ENCODE assay signal across 16 cellular contexts in the genomic region with DNA sequence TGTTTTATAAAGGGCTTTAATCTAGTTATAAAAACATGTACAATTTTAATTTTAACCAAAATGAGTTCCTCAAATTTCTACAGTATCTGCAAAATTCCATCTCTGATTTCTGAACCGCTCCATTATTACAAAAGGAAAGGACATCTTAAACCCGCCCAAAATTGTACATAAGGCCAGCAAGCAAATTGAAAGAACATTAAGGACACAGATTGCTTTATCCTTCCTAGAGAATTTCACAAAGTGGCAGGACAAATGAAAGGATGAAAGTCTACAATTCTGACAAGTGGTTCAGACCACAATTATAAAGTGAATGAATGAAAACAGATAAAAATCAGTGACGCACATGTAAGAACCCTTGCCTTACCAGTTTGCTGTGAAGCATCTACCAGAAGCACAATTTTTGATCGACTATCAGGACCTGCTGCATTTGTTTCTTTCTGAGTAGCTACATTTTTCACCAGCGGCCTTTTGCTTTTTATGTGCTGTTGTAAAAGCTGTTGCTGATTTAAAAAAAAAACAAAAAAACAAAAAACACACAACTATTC. TPM values are rescaled to one million over a fixed set of nuclear protein-coding genes. Genes with fewer than 3 reads are reported as not detected.
DNase-seq lines count a peak whose midpoint lies in the region; ATAC-seq, FAIRE-seq and TF ChIP-seq lines count a peak whose summit lies in the region.
"Had no signal": no experiment of that assay in that cellular context is flagged by ENCODE, and none has a peak within 500 bp of the region (broad histone marks: within the 10 kb centered on the region; RNA-seq: fewer than 3 reads in every experiment).

No MANE protein-coding gene starts in this region.

- intact Hi-C loops in activated CD4-positive, alpha-beta T cell treated with anti-CD3 and anti-CD28 coated beads, Interleukin-2, amount 10 ng/mL, durations not matched to agents 24 days and 14 days (cut with micrococcal nuclease): no loop called here

- no peaks in the 10 kb centered on the region for H3K9me3 ChIP-seq in astrocyte (ENCODE audit: insufficient read depth, low read depth, low read length)

- H3K4me2 ChIP-seq in astrocyte (ENCODE audit: low read length): no peak overlapping the region

- ATAC-seq in HG03520 (IDR thresholded peaks at IDR 0.05; ENCODE audit: unreplicated experiment): no peak
- ATAC-seq: CD8-positive, alpha-beta T cell; HCT116 had no signal

- H3K36me3 Mint-ChIP-seq in activated CD4-positive, alpha-beta T cell treated with anti-CD3 and anti-CD28 coated beads, Interleukin-2, amount 10 ng/mL, durations not matched to agents 24 days and 14 days (ENCODE audit: low read depth): peaks cover 36% of the 10 kb centered on the region
- peaks cover 8% of the 10 kb centered on the region for H3K36me3 Mint-ChIP-seq in astrocyte (ENCODE audit: low read depth, unreplicated experiment)

- H3K27me3 Mint-ChIP-seq in activated CD4-positive, alpha-beta T cell treated with anti-CD3 and anti-CD28 coated beads, Interleukin-2, amount 10 ng/mL, durations not matched to agents 24 days and 14 days: no peaks in the 10 kb centered on the region
- no peaks in the 10 kb centered on the region for H3K27me3 Mint-ChIP-seq in astrocyte (ENCODE audit: low read depth, unreplicated experiment)

- FAIRE-seq in astrocyte (lab: Jason Lieb, UNC): peak; percentile 50
- peak; percentile 36 for FAIRE-seq in islet of Langerhans (lab: Jason Lieb, UNC)

- H2AFZ ChIP-seq in astrocyte (ENCODE audit: low read depth, low read length): no peak overlapping the region

- TF ChIP-seq CTCF in astrocyte (IDR thresholded peaks at IDR 0.05; ENCODE audit: insufficient read depth, low read depth, low read length): no peak

- no peak for DNase-seq in activated CD4-positive, alpha-beta T cell treated with anti-CD3 and anti-CD28 coated beads, Interleukin-2, amount 10 ng/mL, durations not matched to agents 24 days and 14 days
- DNase-seq in activated CD4-positive, alpha-beta T cell treated with anti-CD3 and anti-CD28 coated beads, Interleukin-2, amount 50 U/mL, for 1 hour: no peak
- peak; percentile 42 for DNase-seq in astrocyte (ENCODE audit: low read depth)
- DNase-seq in NCI-H2227 (lab: John Stamatoyannopoulos, UW; ENCODE audit: unreplicated experiment): no peak
- DNase-seq in superior temporal gyrus (ENCODE audit: extremely low spot score): no peak
- DNase-seq in NCI-H345 (lab: John Stamatoyannopoulos, UW): no peak
- DNase-seq: CD8-positive, alpha-beta T cell; COR-L47; DMS153; DMS79 treated with DMSO at 0.1 percent for 48 hours; EL had no signal

- H3K9me3 Mint-ChIP-seq in activated CD4-positive, alpha-beta T cell treated with anti-CD3 and anti-CD28 coated beads, Interleukin-2, amount 10 ng/mL, durations not matched to agents 24 days and 14 days: no peaks in the 10 kb centered on the region
- no peaks in the 10 kb centered on the region for H3K9me3 Mint-ChIP-seq in astrocyte (ENCODE audit: unreplicated experiment)
- H3K9me3 Mint-ChIP-seq: CD14-positive monocyte; CD8-positive, alpha-beta T cell had no signal

- peaks cover 29% of the 10 kb centered on the region for H3K79me2 ChIP-seq in astrocyte (ENCODE audit: insufficient read depth, low read length)

- peak overlapping the region; percentile 34 for H3K27ac Mint-ChIP-seq in activated CD4-positive, alpha-beta T cell treated with anti-CD3 and anti-CD28 coated beads, Interleukin-2, amount 10 ng/mL, durations not matched to agents 24 days and 14 days
- no peak overlapping the region for H3K27ac Mint-ChIP-seq in astrocyte (ENCODE audit: unreplicated experiment)
- H3K27ac Mint-ChIP-seq: CD14-positive monocyte; CD8-positive, alpha-beta T cell had no signal

- peaks cover 5% of the 10 kb centered on the region for H3K4me1 ChIP-seq in astrocyte (ENCODE audit: insufficient read depth, low read length)

- H3K4me3 ChIP-seq in astrocyte (ENCODE audit: insufficient read depth, low read depth, low read length): no peak overlapping the region

- H3K36me3 ChIP-seq in astrocyte (ENCODE audit: insufficient read depth, low read length): peaks cover 7% of the 10 kb centered on the region

- no peaks in the 10 kb centered on the region for H3K27me3 ChIP-seq in astrocyte (ENCODE audit: insufficient read depth, low read length)

- peaks cover 4% of the 10 kb centered on the region for H3K4me1 Mint-ChIP-seq in activated CD4-positive, alpha-beta T cell treated with anti-CD3 and anti-CD28 coated beads, Interleukin-2, amount 10 ng/mL, durations not matched to agents 24 days and 14 days
- H3K4me1 Mint-ChIP-seq in astrocyte (ENCODE audit: low read depth, unreplicated experiment): peaks cover 25% of the 10 kb centered on the region

- H3K27ac ChIP-seq in astrocyte (ENCODE audit: low read depth, low read length): no peak overlapping the region
- H3K27ac ChIP-seq: 22Rv1 had no signal

- H3K4me3 Mint-ChIP-seq in activated CD4-positive, alpha-beta T cell treated with anti-CD3 and anti-CD28 coated beads, Interleukin-2, amount 10 ng/mL, durations not matched to agents 24 days and 14 days: no peak overlapping the region
- H3K4me3 Mint-ChIP-seq in astrocyte (ENCODE audit: unreplicated experiment): no peak overlapping the region
- H3K4me3 Mint-ChIP-seq: CD14-positive monocyte; CD8-positive, alpha-beta T cell had no signal

- peaks cover 4% of the 10 kb centered on the region for H4K20me1 ChIP-seq in astrocyte (ENCODE audit: insufficient read depth, low read length)

- no peak overlapping the region for H3K9ac ChIP-seq in astrocyte (ENCODE audit: low read length)

RNA-seq across cellular contexts. Expression of gene SECISBP2L, which starts 13.6 kb away (rescaled TPM):
- 38.1 and 40.0 TPM in 2 replicates for total RNA-seq in activated CD4-positive, alpha-beta T cell treated with anti-CD3 and anti-CD28 coated beads, Interleukin-2, amount 10 ng/mL, durations not matched to agents 24 days and 14 days
- total RNA-seq in astrocyte: 52.5 and 53.2 TPM in 2 replicates
